In genomic region chr7:42876182-42877068, GRCh38 we compare ENCODE assay signal across 8 cellular contexts. TPM values are rescaled to one million over a fixed set of nuclear protein-coding genes. Genes with fewer than 3 reads are reported as not detected.
A peak's percentile ranks its signal among the peaks of the same experiment; 100 is the strongest.
DNase-seq lines count a peak whose midpoint lies in the region; ATAC-seq, FAIRE-seq and TF ChIP-seq lines count a peak whose summit lies in the region.

No MANE protein-coding gene starts in this region.

- no peaks in the 10 kb centered on the region for H3K9me3 ChIP-seq in pancreas

- intact Hi-C loops in pancreas (cut with DNase I) = no loop called here

- TF ChIP-seq CTCF in C4-2B (conservative IDR thresholded peaks at IDR 0.05) (peak; percentile 89), foreskin keratinocyte (conservative IDR thresholded peaks at IDR 0.05) (peak; percentile 86), pancreas (IDR thresholded peaks at IDR 0.05) (peak; percentile 56 to 82 (median 74))

- no peaks in the 10 kb centered on the region for H3K36me3 ChIP-seq in pancreas

- no peak overlapping the region for H3K4me3 ChIP-seq in pancreas

- peak; percentile 81 for FAIRE-seq in pancreas (lab: Jason Lieb, UNC)

- DNase-seq in NOMO-1 treated with dmso at 0.1 percent for 144 hours (lab: John Stamatoyannopoulos, UW; ENCODE audit: unreplicated experiment) = peak; percentile 52
- DNase-seq in activated T-cell treated with anti-CD3 and anti-CD28 coated beads for 4 hours = peak; percentile 32
- DNase-seq in foreskin keratinocyte = peak in 1 of 2 donors; percentile 34
- DNase-seq in pancreas = peak in 4 of 6 donors; percentile 35 to 72 (median 46)
- DNase-seq in cortex of kidney (lab: John Stamatoyannopoulos, UW) = no peak

- no peaks in the 10 kb centered on the region for H3K27me3 ChIP-seq in foreskin keratinocyte
- no peaks in the 10 kb centered on the region for H3K27me3 ChIP-seq in pancreas

- ATAC-seq in GM18511 (IDR thresholded peaks at IDR 0.05; ENCODE audit: unreplicated experiment) (peak; percentile 95), HG03045 (IDR thresholded peaks at IDR 0.05; ENCODE audit: unreplicated experiment) (peak; percentile 86), foreskin keratinocyte (peak; percentile 75), pancreas (peak; percentile 63 to 97 (median 90))

- H3K4me1 ChIP-seq in foreskin keratinocyte = no peaks in the 10 kb centered on the region
- H3K4me1 ChIP-seq in pancreas = no peaks in the 10 kb centered on the region

- no peak overlapping the region for H3K27ac ChIP-seq in C4-2B
- no peak overlapping the region for H3K27ac ChIP-seq in foreskin keratinocyte
- H3K27ac ChIP-seq in pancreas = no peak overlapping the region

- 31 to 32% methylated on average over 5 of the region's 5 CpGs for WGBS in pancreas, 2 donors

RNA-seq across cellular contexts. Expression of gene C7orf25, which starts 35.4 kb away (rescaled TPM):
- total RNA-seq in foreskin keratinocyte (3.4 and 4.3 TPM in 2 replicates), pancreas (1 to 10 TPM; 2.7 to 3.9 (median 3.0) TPM)
- polyA plus RNA-seq in foreskin keratinocyte (1.0 and 1.1 TPM in 2 replicates), pancreas (1 to 10 TPM; 2.7 to 3.0 TPM)

RNA-seq across cellular contexts. Expression of gene PSMA2, which starts 55.5 kb away (rescaled TPM):
- 180 and 185 TPM in 2 replicates for total RNA-seq in foreskin keratinocyte
- polyA plus RNA-seq in foreskin keratinocyte = 290 and 305 TPM in 2 replicates
- total RNA-seq in pancreas = 10 to 100 TPM; 23.1 to 39.7 (median 33.9) TPM
- polyA plus RNA-seq in pancreas = 10 to 100 TPM; 29.3 to 59.7 TPM

RNA-seq across cellular contexts. Expression of gene MRPL32, which starts 55.8 kb away (rescaled TPM):
- total RNA-seq in foreskin keratinocyte (92.8 and 104 TPM in 2 replicates), pancreas (10 to 100 TPM; 19.7 to 29.4 (median 25.6) TPM)
- polyA plus RNA-seq in foreskin keratinocyte (99.4 and 114 TPM in 2 replicates), pancreas (10 to 100 TPM; 49.0 to 51.9 TPM)
